9 cellular contexts compared by ENCODE assay signal in the genomic region with DNA sequence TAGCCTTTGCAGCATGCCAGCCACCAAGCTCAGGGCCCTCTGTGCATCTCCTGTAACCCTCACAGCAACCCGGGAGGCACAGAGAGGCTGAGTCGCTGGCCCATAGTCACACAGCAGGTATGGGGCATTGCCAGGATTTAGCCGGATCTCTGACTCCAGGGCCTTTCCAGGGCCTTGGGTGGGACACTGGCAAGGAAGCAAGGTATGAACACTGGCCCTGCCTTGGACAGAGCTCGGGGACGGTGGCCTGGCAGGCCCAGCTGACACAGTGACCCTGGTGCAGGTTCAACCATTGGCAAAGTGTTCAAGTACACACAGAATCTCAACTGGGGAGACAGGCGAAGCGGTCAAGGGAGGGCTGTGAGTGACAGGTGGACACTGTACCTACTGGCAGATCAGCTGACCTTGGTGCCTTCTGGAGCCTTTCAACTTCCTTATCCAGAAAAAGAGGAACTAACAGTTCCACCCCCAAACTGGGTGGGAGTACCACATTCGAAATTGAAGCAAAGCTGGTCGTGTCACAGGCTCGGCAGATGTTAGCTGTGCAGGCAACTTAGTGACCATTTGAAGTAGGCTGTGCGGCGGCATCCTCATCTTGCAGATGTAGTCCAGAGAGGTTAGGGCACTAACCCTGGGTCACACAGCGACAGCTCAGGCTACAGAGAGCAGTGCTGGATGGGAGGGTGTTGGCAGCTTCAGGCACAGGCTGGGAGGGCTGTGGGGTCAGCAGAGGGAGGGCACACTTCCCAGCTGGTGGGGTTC.
A peak's percentile ranks its signal among the peaks of the same experiment; 100 is the strongest.
DNase-seq lines count a peak whose midpoint lies in the region; ATAC-seq and TF ChIP-seq lines count a peak whose summit lies in the region.
"Had no signal": no experiment of that assay in that cellular context is flagged by ENCODE, and none has a peak within 500 bp of the region (broad histone marks: within the 10 kb centered on the region; RNA-seq: fewer than 3 reads in every experiment).

No MANE protein-coding gene starts in this region.

- no peaks in the 10 kb centered on the region for H3K36me3 ChIP-seq in cardiac muscle cell
- no peaks in the 10 kb centered on the region for H3K36me3 ChIP-seq in adipocyte (ENCODE audit: control insufficient read depth, insufficient read depth, low read length, severe bottlenecking)
- no peaks in the 10 kb centered on the region for H3K36me3 ChIP-seq in lower lobe of right lung
- no peaks in the 10 kb centered on the region for H3K36me3 ChIP-seq in uterus

- H3K27me3 ChIP-seq in cardiac muscle cell (no peaks in the 10 kb centered on the region), adipocyte (replicated peaks; ENCODE audit: control insufficient read depth, insufficient read depth, low read length) (no peaks in the 10 kb centered on the region), lower lobe of right lung (ENCODE audit: low read depth) (no peaks in the 10 kb centered on the region), uterus (no peaks in the 10 kb centered on the region)

- ATAC-seq in left ventricle myocardium superior (no peak), lower lobe of right lung (no peak), GM21390 (IDR thresholded peaks at IDR 0.05; ENCODE audit: unreplicated experiment) (no peak), GM21381 (IDR thresholded peaks at IDR 0.05; ENCODE audit: unreplicated experiment) (no peak)

- H3K9me3 ChIP-seq in cardiac muscle cell (ENCODE audit: low read depth): no peaks in the 10 kb centered on the region
- no peaks in the 10 kb centered on the region for H3K9me3 ChIP-seq in adipocyte (ENCODE audit: control insufficient read depth, low read length)
- H3K9me3 ChIP-seq in lower lobe of right lung: no peaks in the 10 kb centered on the region
- no peaks in the 10 kb centered on the region for H3K9me3 ChIP-seq in uterus

- no peak overlapping the region for H3K4me3 ChIP-seq in cardiac muscle cell
- peak overlapping the region; percentile 24 for H3K4me3 ChIP-seq in adipocyte (ENCODE audit: low read length)
- H3K4me3 ChIP-seq in lower lobe of right lung: no peak overlapping the region
- H3K4me3 ChIP-seq in uterus: no peak overlapping the region

- no peak for TF ChIP-seq POLR2A in uterus (IDR thresholded peaks at IDR 0.05)

- peak overlapping the region; percentile 73 for H3K9ac ChIP-seq in adipocyte (ENCODE audit: low read length)

- intact Hi-C loops in left ventricle myocardium superior (cut with micrococcal nuclease): loop anchor here (10.0 kb wide), 1 partner anchor 103 kb away; no protein-coding TSS in a partner anchor
- intact Hi-C loops in lower lobe of right lung (cut with DNase I): no loop called here
- intact Hi-C loops in uterus (cut with DNase I; ENCODE audit: low total_unique reads): loop anchor here (5.0 kb wide), 1 partner anchor 101 kb away; no protein-coding TSS in a partner anchor

- peaks cover 36% of the 10 kb centered on the region for H3K4me1 ChIP-seq in cardiac muscle cell (ENCODE audit: low read depth)
- H3K4me1 ChIP-seq in adipocyte (ENCODE audit: control insufficient read depth, insufficient read depth, low read length): peaks cover 74% of the 10 kb centered on the region
- peaks cover 93% of the 10 kb centered on the region for H3K4me1 ChIP-seq in lower lobe of right lung
- peaks cover 52 to 63% of the 10 kb centered on the region in 2 donors for H3K4me1 ChIP-seq in uterus

- H3K27ac ChIP-seq in cardiac muscle cell (peak overlapping the region; percentile 54), lower lobe of right lung (peak overlapping the region; percentile 6), uterus (peak overlapping the region; percentile 92 to 97)

- DNase-seq in cardiac muscle cell (ENCODE audit: low read depth in 1 of 2, low spot score in 1 of 2) (no peak), left ventricle myocardium superior (no peak), adipocyte (ENCODE audit: low read depth) (no peak), lower lobe of right lung (no peak), uterus (no peak)
- DNase-seq in activated CD4-positive, alpha-beta T cell treated with anti-CD3 and anti-CD28 coated beads, Interleukin-2, amount 50 U/mL, for 4 hours: no peak
- DNase-seq: activated CD4-positive, alpha-beta T cell treated with anti-CD3 and anti-CD28 coated beads, Interleukin-2, amount 50 U/mL, for 48 hours had no signal

- no peak for TF ChIP-seq CTCF in cardiac muscle cell (IDR thresholded peaks at IDR 0.05; ENCODE audit: low read depth, low read length)
- no peak for TF ChIP-seq CTCF in lower lobe of right lung (IDR thresholded peaks at IDR 0.05)
- TF ChIP-seq CTCF in uterus (IDR thresholded peaks at IDR 0.05): no peak

Comparison
In these comparisons a context has a peak if more than half of its experiments do, and no peak if none do; other contexts are left out.
1. H3K27ac ChIP-seq: peak in every context shown above with its lines; median percentile 94 in uterus; 54 in cardiac muscle cell; 6 in lower lobe of right lung.